In genomic region chr4:4182835-4183568, GRCh38 we compare ENCODE assay signal across 8 cellular contexts. TPM values are rescaled to one million over a fixed set of nuclear protein-coding genes. Genes with fewer than 3 reads are reported as not detected.
DNase-seq lines count a peak whose midpoint lies in the region; ATAC-seq and TF ChIP-seq lines count a peak whose summit lies in the region.

No MANE protein-coding gene starts in this region.

- no peaks in the 10 kb centered on the region for H3K9me3 ChIP-seq in IMR-90 (ENCODE audit: control insufficient read depth, insufficient read depth, low read length)

- H2BK120ac ChIP-seq in IMR-90 (ENCODE audit: low read depth, low read length): no peak overlapping the region

- H2AK5ac ChIP-seq in IMR-90 (ENCODE audit: low read depth, low read length): no peak overlapping the region

- TF ChIP-seq CTCF in IMR-90 (conservative IDR thresholded peaks at IDR 0.05; ENCODE audit: low read depth, low read length): peak; percentile 44
- TF ChIP-seq CTCF in brain (conservative IDR thresholded peaks at IDR 0.05): peak; percentile 54 to 76

- no peaks in the 10 kb centered on the region for H3K9me1 ChIP-seq in IMR-90 (ENCODE audit: insufficient read depth, low read length)

- no peak for ATAC-seq in activated CD4-positive, alpha-beta T cell treated with anti-CD3 and anti-CD28 coated beads for 36 hours
- ATAC-seq in IMR-90 (ENCODE audit: low read depth): no peak
- no peak for ATAC-seq in naive B cell (ENCODE audit: low read depth in 2 of 2)
- ATAC-seq in HG03520 (IDR thresholded peaks at IDR 0.05; ENCODE audit: unreplicated experiment): no peak
- no peak for ATAC-seq in GM19455 (IDR thresholded peaks at IDR 0.05; ENCODE audit: unreplicated experiment)

- no peaks in the 10 kb centered on the region for H4K20me1 ChIP-seq in IMR-90 (ENCODE audit: insufficient read depth, low read length)

- H3K27ac ChIP-seq in IMR-90 (ENCODE audit: insufficient read depth, low read length): no peak overlapping the region

- no peaks in the 10 kb centered on the region for H3K9me3 Mint-ChIP-seq in activated CD4-positive, alpha-beta T cell treated with anti-CD3 and anti-CD28 coated beads for 36 hours (ENCODE audit: low read depth)
- H3K9me3 Mint-ChIP-seq in brain: no peaks in the 10 kb centered on the region
- H3K9me3 Mint-ChIP-seq in naive B cell: peaks cover 0 to 4% (median 0%) of the 10 kb centered on the region in 7 donors

- BruUV-seq in IMR-90 (replicated peaks; lab: Mats Ljungman, UMichigan): no TSS peak

- WGBS in IMR-90 (ENCODE audit: extremely low coverage in 2 of 2, insufficient read length in 1 of 2), 2 experiments: 24% methylated on average over 6 of the region's 19 CpGs; no CpG with 5 or more reads in 1 of the 2 experiments

- H3K4me1 ChIP-seq in IMR-90 (ENCODE audit: control insufficient read depth, insufficient read depth, low read length): no peaks in the 10 kb centered on the region

- POLR2A ChIA-PET in activated CD4-positive, alpha-beta T cell treated with anti-CD3 and anti-CD28 coated beads for 36 hours (lab: Charles Lee): no interaction called here
- POLR2A ChIA-PET in IMR-90 (lab: Charles Lee; ENCODE audit: unreplicated experiment): no interaction called here

- no peak overlapping the region for H4K5ac ChIP-seq in IMR-90 (ENCODE audit: low read depth, low read length)

- CTCF ChIA-PET in activated CD4-positive, alpha-beta T cell treated with anti-CD3 and anti-CD28 coated beads for 36 hours (lab: Charles Lee): interaction anchor here (0.6 to 1.6 kb wide), 6 partner anchors 21 to 1598 kb away, joined by 3 to 5 read pairs (median 3); no protein-coding TSS in a partner anchor
- CTCF ChIA-PET in IMR-90 (lab: Yijun Ruan, JAX): interaction anchor here (1.2 kb wide), 1 partner anchor 11 kb away, joined by 3 read pairs; no protein-coding TSS in a partner anchor

- H3K4me2 ChIP-seq in IMR-90 (ENCODE audit: low read depth, low read length): no peak overlapping the region

- no peaks in the 10 kb centered on the region for H3K36me3 ChIP-seq in IMR-90 (ENCODE audit: control insufficient read depth, insufficient read depth, low read length)

- H2BK20ac ChIP-seq in IMR-90 (ENCODE audit: low read depth, low read length): no peak overlapping the region

- H2AK9ac ChIP-seq in IMR-90 (replicated peaks; ENCODE audit: low read depth, low read length, poor library complexity): no peak overlapping the region

- peaks cover 21% of the 10 kb centered on the region for H3K27me3 Mint-ChIP-seq in activated CD4-positive, alpha-beta T cell treated with anti-CD3 and anti-CD28 coated beads for 36 hours
- peaks cover 17% of the 10 kb centered on the region for H3K27me3 Mint-ChIP-seq in brain
- H3K27me3 Mint-ChIP-seq in naive B cell: peaks cover 45 to 55% (median 48%) of the 10 kb centered on the region in 3 donors

- no peak overlapping the region for H4K8ac ChIP-seq in IMR-90 (ENCODE audit: low read depth in 2 of 2, low read length in 2 of 2)

- no peak overlapping the region for H3K4me3 ChIP-seq in IMR-90 (ENCODE audit: insufficient read depth, low read depth, low read length)

- H3K79me1 ChIP-seq in IMR-90 (ENCODE audit: low read depth in 1 of 2, low read length in 2 of 2): no peaks in the 10 kb centered on the region

- H4K91ac ChIP-seq in IMR-90 (ENCODE audit: insufficient read depth, low read depth, low read length): no peak overlapping the region

- no peak overlapping the region for H2AFZ ChIP-seq in IMR-90 (replicated peaks; ENCODE audit: low read length, poor library complexity)

- no peak overlapping the region for H3K4ac ChIP-seq in IMR-90 (ENCODE audit: low read depth, low read length)

- H2BK15ac ChIP-seq in IMR-90 (ENCODE audit: low read depth, low read length): no peak overlapping the region

- H2BK5ac ChIP-seq in IMR-90 (ENCODE audit: low read depth, low read length, poor library complexity, severe bottlenecking): no peak overlapping the region

- no peak for TF ChIP-seq POLR2A in IMR-90 (IDR thresholded peaks at IDR 0.05; ENCODE audit: low read depth, low read length)

- no peak overlapping the region for H3K4me3 Mint-ChIP-seq in activated CD4-positive, alpha-beta T cell treated with anti-CD3 and anti-CD28 coated beads for 36 hours
- H3K4me3 Mint-ChIP-seq in brain: no peak overlapping the region
- no peak overlapping the region for H3K4me3 Mint-ChIP-seq in naive B cell

- no peak overlapping the region for H3K56ac ChIP-seq in IMR-90 (ENCODE audit: extremely low read depth, insufficient read depth, low read length)

- intact Hi-C loops in activated CD4-positive, alpha-beta T cell treated with anti-CD3 and anti-CD28 coated beads for 36 hours (cut with DNase I, micrococcal nuclease): loop anchor here in 1 of 2 experiments (5.0 kb wide), 2 partner anchors 76 to 201 kb away; no protein-coding TSS in a partner anchor
- intact Hi-C loops in IMR-90 (cut with micrococcal nuclease): no loop called here

- no peaks in the 10 kb centered on the region for H3K4me1 Mint-ChIP-seq in activated CD4-positive, alpha-beta T cell treated with anti-CD3 and anti-CD28 coated beads for 36 hours
- H3K4me1 Mint-ChIP-seq in brain (no peaks in the 10 kb centered on the region), naive B cell (no peaks in the 10 kb centered on the region)

- H3K27me3 ChIP-seq in IMR-90 (ENCODE audit: control insufficient read depth, insufficient read depth, low read length): 0 out of 2 replicates have a peak, but pooled peaks cover 2% of the 10 kb centered on the region

- no peaks in the 10 kb centered on the region for H3K36me3 Mint-ChIP-seq in activated CD4-positive, alpha-beta T cell treated with anti-CD3 and anti-CD28 coated beads for 36 hours (ENCODE audit: low read depth)
- H3K36me3 Mint-ChIP-seq in brain (no peaks in the 10 kb centered on the region), naive B cell (no peaks in the 10 kb centered on the region)

- in situ Hi-C loops in IMR-90 (cut with MboI; ENCODE audit: low sequenced_read_pairs): no loop called here

- no peak overlapping the region for H3K14ac ChIP-seq in IMR-90 (replicated peaks; ENCODE audit: low read depth, low read length)

- TF ChIP-seq RAD21 in IMR-90 (IDR thresholded peaks at IDR 0.05; ENCODE audit: low read length): peak; percentile 33

- DNase-seq in activated CD4-positive, alpha-beta T cell treated with anti-CD3 and anti-CD28 coated beads for 36 hours: peak; percentile 62
- DNase-seq in activated CD4-positive, alpha-beta T cell treated with anti-CD3 and anti-CD28 coated beads for 1 hour: no peak
- DNase-seq in IMR-90: no peak
- peak; percentile 9 for DNase-seq in naive B cell
- no peak for DNase-seq in DMS79 treated with DMSO at 0.1 percent for 48 hours (lab: John Stamatoyannopoulos, UW)

- dilution Hi-C loops in IMR-90 (cut with HindIII; ENCODE audit: low sequenced_read_pairs, unreplicated experiment): no loop called here

- no peak overlapping the region for H3K23ac ChIP-seq in IMR-90 (ENCODE audit: low read depth, low read length)

- H3K9ac ChIP-seq in IMR-90 (ENCODE audit: low read depth, low read length): no peak overlapping the region

- no peak overlapping the region for H3K18ac ChIP-seq in IMR-90 (ENCODE audit: low read depth, low read length)

- no peak overlapping the region for H3K27ac Mint-ChIP-seq in activated CD4-positive, alpha-beta T cell treated with anti-CD3 and anti-CD28 coated beads for 36 hours
- no peak overlapping the region for H3K27ac Mint-ChIP-seq in brain
- H3K27ac Mint-ChIP-seq in naive B cell: no peak overlapping the region

TF ChIP-seq in IMR-90, 13 proteins besides CTCF, POLR2A, EP300 and RAD21:
- no peak for TF ChIP-seq MXI1 (IDR thresholded peaks at IDR 0.05; ENCODE audit: borderline replicate concordance, low read depth, low read length)

RNA-seq across cellular contexts. Expression of gene OTOP1, which starts 43.7 kb away (rescaled TPM):
- not detected for total RNA-seq in activated CD4-positive, alpha-beta T cell treated with anti-CD3 and anti-CD28 coated beads for 36 hours
- not detected in 2 replicates for total RNA-seq in IMR-90 (2012; rRNA removed)
- polyA plus RNA-seq in IMR-90 (2012; rRNA removed) (not detected in 2 replicates), brain (ENCODE audit: insufficient read depth, low read depth, low replicate concordance) (not detected), naive B cell (ENCODE audit: low read depth in 6 of 6) (not detected)
- polyA plus RNA-seq in IMR-90 (2012; cell fraction: cytosol; rRNA removed): not detected in 2 replicates
- not detected in 2 replicates for polyA plus RNA-seq in IMR-90 (2012; cell fraction: nucleus; rRNA removed; ENCODE audit: low replicate concordance)

Comparison
In these comparisons a context has a peak if more than half of its experiments do, and no peak if none do; other contexts are left out.
1. DNase-seq: peak in activated CD4-positive, alpha-beta T cell treated with anti-CD3 and anti-CD28 coated beads for 36 hours (single experiment) and naive B cell (single experiment); none in activated CD4-positive, alpha-beta T cell treated with anti-CD3 and anti-CD28 coated beads for 1 hour (single experiment), IMR-90 (single experiment) and DMS79 treated with DMSO at 0.1 percent for 48 hours (single experiment).